In the genomic region with DNA sequence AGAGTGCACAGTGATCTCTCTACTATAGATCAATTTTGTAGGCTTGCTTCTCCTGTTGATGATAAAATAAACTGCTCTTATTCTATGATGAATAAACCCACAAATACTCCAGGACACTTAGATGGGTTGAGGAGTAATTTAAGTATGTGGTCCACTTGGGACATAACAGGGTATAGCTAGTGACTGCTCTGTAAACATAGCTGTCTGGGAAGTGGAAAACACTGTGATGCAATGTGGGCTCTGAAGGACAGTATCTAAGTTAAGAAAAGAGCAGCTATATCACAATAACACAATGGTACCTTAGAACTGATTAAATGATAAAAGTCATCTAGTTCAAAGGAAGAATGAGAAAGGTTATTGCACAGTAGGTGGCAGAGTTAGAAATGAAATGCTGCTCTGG, we compare ENCODE assay signal across 30 cellular contexts.
"Had no signal": no experiment of that assay in that cellular context is flagged by ENCODE, and none has a peak within 500 bp of the region (broad histone marks: within the 10 kb centered on the region; RNA-seq: fewer than 3 reads in every experiment).

No MANE protein-coding gene starts in this region.

- H3K4me1 Mint-ChIP-seq: activated CD4-positive, alpha-beta T cell treated with anti-CD3 and anti-CD28 coated beads, Interleukin-2, amount 10 ng/mL, durations not matched to agents 24 days and 14 days; activated naive CD8-positive, alpha-beta T cell treated with anti-CD3 and anti-CD28 coated beads for 36 hours; endodermal cell; naive B cell had no signal

- H3K9me3 ChIP-seq: left ventricle myocardium inferior, neutrophil, pancreas, prostate gland, sigmoid colon, transverse colon had no signal

- H3K27ac Mint-ChIP-seq: activated CD4-positive, alpha-beta memory T cell treated with anti-CD3 and anti-CD28 coated beads for 36 hours; activated CD4-positive, alpha-beta T cell treated with anti-CD3 and anti-CD28 coated beads, Interleukin-2, amount 10 ng/mL, durations not matched to agents 24 days and 14 days; activated naive CD4-positive, alpha-beta T cell treated with anti-CD3 and anti-CD28 coated beads for 36 hours; activated naive CD8-positive, alpha-beta T cell treated with anti-CD3 and anti-CD28 coated beads for 36 hours; activated T-helper 1 cell treated with anti-CD3 and anti-CD28 coated beads, Interleukin-12 subunit alpha, Interleukin-12 subunit beta, Interleukin-2, Interleukin-4 antibody, amounts not matched to agents 30 ng/mL and 10 ng/mL and 1 ng/mL, durations not matched to agents 14 hours and 24 hours and 36 hours; dendritic cell treated with granulocyte-macrophage colony-stimulating factor and Interleukin-4, amounts not matched to agents 40 ng/mL and 50 ng/mL, for 4 days; endodermal cell; naive B cell; nephron progenitor cell; T-helper 1 cell treated with Interleukin-12 subunit alpha and Interleukin-12 subunit beta and Interleukin-4 antibody, amounts not matched to agents 30 μg/mL and 1 μg/mL, for 36 hours had no signal

- H3K4me1 ChIP-seq: left ventricle myocardium inferior, pancreas, prostate gland, transverse colon had no signal

- H3K36me3 Mint-ChIP-seq: activated CD4-positive, alpha-beta memory T cell treated with anti-CD3 and anti-CD28 coated beads for 36 hours; activated naive CD8-positive, alpha-beta T cell treated with anti-CD3 and anti-CD28 coated beads for 36 hours; naive B cell had no signal

- H3K4me3 Mint-ChIP-seq: activated CD4-positive, alpha-beta memory T cell treated with anti-CD3 and anti-CD28 coated beads for 36 hours; activated CD4-positive, alpha-beta T cell treated with anti-CD3 and anti-CD28 coated beads, Interleukin-2, amount 10 ng/mL, durations not matched to agents 24 days and 14 days; activated naive CD4-positive, alpha-beta T cell treated with anti-CD3 and anti-CD28 coated beads for 36 hours; activated naive CD8-positive, alpha-beta T cell treated with anti-CD3 and anti-CD28 coated beads for 36 hours; activated T-helper 1 cell treated with anti-CD3 and anti-CD28 coated beads, Interleukin-12 subunit alpha, Interleukin-12 subunit beta, Interleukin-2, Interleukin-4 antibody, amounts not matched to agents 30 ng/mL and 10 ng/mL and 1 ng/mL, durations not matched to agents 14 hours and 24 hours and 36 hours; dendritic cell treated with granulocyte-macrophage colony-stimulating factor and Interleukin-4, amounts not matched to agents 40 ng/mL and 50 ng/mL, for 4 days; endodermal cell; naive B cell; nephron progenitor cell; T-helper 1 cell treated with Interleukin-12 subunit alpha and Interleukin-12 subunit beta and Interleukin-4 antibody, amounts not matched to agents 30 μg/mL and 1 μg/mL, for 36 hours had no signal

- H3K27me3 ChIP-seq: neutrophil, pancreas, sigmoid colon, transverse colon had no signal

- H3K27ac ChIP-seq: left ventricle myocardium inferior, neutrophil, pancreas, prostate gland, sigmoid colon, WERI-Rb-1 had no signal

- H3K27me3 Mint-ChIP-seq: activated CD4-positive, alpha-beta memory T cell treated with anti-CD3 and anti-CD28 coated beads for 36 hours; activated CD4-positive, alpha-beta T cell treated with anti-CD3 and anti-CD28 coated beads, Interleukin-2, amount 10 ng/mL, durations not matched to agents 24 days and 14 days; activated naive CD8-positive, alpha-beta T cell treated with anti-CD3 and anti-CD28 coated beads for 36 hours; dendritic cell treated with granulocyte-macrophage colony-stimulating factor and Interleukin-4, amounts not matched to agents 40 ng/mL and 50 ng/mL, for 4 days; naive B cell had no signal

- H3K4me3 ChIP-seq: left ventricle myocardium inferior, lung, pancreas, prostate gland, sigmoid colon, smooth muscle cell, transverse colon had no signal

- H3K36me3 ChIP-seq: left ventricle myocardium inferior, neutrophil, pancreas, prostate gland, sigmoid colon, transverse colon, WERI-Rb-1 had no signal

- H3K4me2 ChIP-seq: smooth muscle cell had no signal

- H3K9me3 Mint-ChIP-seq: activated CD4-positive, alpha-beta T cell treated with anti-CD3 and anti-CD28 coated beads, Interleukin-2, amount 10 ng/mL, durations not matched to agents 24 days and 14 days; activated naive CD8-positive, alpha-beta T cell treated with anti-CD3 and anti-CD28 coated beads for 36 hours; activated T-helper 1 cell treated with anti-CD3 and anti-CD28 coated beads, Interleukin-12 subunit alpha, Interleukin-12 subunit beta, Interleukin-2, Interleukin-4 antibody, amounts not matched to agents 30 ng/mL and 10 ng/mL and 1 ng/mL, durations not matched to agents 14 hours and 24 hours and 36 hours; endodermal cell; nephron progenitor cell had no signal

- ATAC-seq: esophagus mucosa, pancreas had no signal

- DNase-seq: activated CD4-positive, alpha-beta memory T cell treated with anti-CD3 and anti-CD28 coated beads for 36 hours; activated CD4-positive, alpha-beta T cell treated with anti-CD3 and anti-CD28 coated beads, Interleukin-2, amount 10 ng/mL, durations not matched to agents 24 days and 14 days; activated CD4-positive, CD25-positive, alpha-beta regulatory T cell treated with anti-CD3 and anti-CD28 coated beads, Interleukin-2, amount 50 U/mL, for 72 hours; activated CD8-positive, alpha-beta memory T cell treated with anti-CD3 and anti-CD28 coated beads, Interleukin-2, amount 50 U/mL, for 4 hours; activated effector memory CD4-positive, alpha-beta T cell treated with anti-CD3 and anti-CD28 coated beads, Interleukin-2, amount 50 U/mL, for 16 hours; activated naive CD4-positive, alpha-beta T cell treated with anti-CD3 and anti-CD28 coated beads for 36 hours; activated naive CD8-positive, alpha-beta T cell treated with anti-CD3 and anti-CD28 coated beads for 36 hours; activated T-cell treated with anti-CD3 and anti-CD28 coated beads, Interleukin-2, amount 50 U/mL, for 1 hour; amniotic stem cell; caudate nucleus; endodermal cell; left ventricle myocardium inferior; naive B cell; nephron progenitor cell; pancreas; retina; sigmoid colon; stimulated activated CD4-positive, alpha-beta T cell treated with anti-CD3 and anti-CD28 coated beads, Interleukin-1b, Interleukin-23, amount 100 ng/mL, for 48 hours; stimulated activated naive CD4-positive, alpha-beta T cell; T-helper 9 cell; transverse colon; WERI-Rb-1 had no signal
